In genomic region chr19:50718255-50719118, GRCh38 we compare ENCODE assay signal across 10 cellular contexts. TPM values are rescaled to one million over a fixed set of nuclear protein-coding genes. Genes with fewer than 3 reads are reported as not detected.
DNase-seq lines count a peak whose midpoint lies in the region; ATAC-seq and TF ChIP-seq lines count a peak whose summit lies in the region.
"Had no signal": no experiment of that assay in that cellular context is flagged by ENCODE, and none has a peak within 500 bp of the region (broad histone marks: within the 10 kb centered on the region; RNA-seq: fewer than 3 reads in every experiment).

No MANE protein-coding gene starts in this region.

- H3K36me3 ChIP-seq in iPS-15b (ENCODE audit: control insufficient read depth, insufficient read depth, low read length), result no peaks in the 10 kb centered on the region
- no peaks in the 10 kb centered on the region for H3K36me3 ChIP-seq in suprapubic skin

- WGBS in suprapubic skin, result 0% methylated on average over 16 of the region's 74 CpGs

- CTCF ChIA-PET in activated CD4-positive, alpha-beta T cell treated with anti-CD3 and anti-CD28 coated beads for 36 hours (lab: Charles Lee), result interaction anchor here (0.6 kb wide), 1 partner anchor 65 kb away, joined by 3 read pairs; no protein-coding TSS in a partner anchor

- H3K9me3 ChIP-seq in iPS-15b (ENCODE audit: control insufficient read depth, insufficient read depth, low read length) (no peaks in the 10 kb centered on the region), suprapubic skin (no peaks in the 10 kb centered on the region)

- POLR2A ChIA-PET in activated CD4-positive, alpha-beta T cell treated with anti-CD3 and anti-CD28 coated beads for 36 hours (lab: Charles Lee), result no interaction called here

- intact Hi-C loops in activated CD4-positive, alpha-beta T cell treated with anti-CD3 and anti-CD28 coated beads for 36 hours (cut with DNase I, micrococcal nuclease), result no loop called here

- H3K27me3 ChIP-seq in iPS-15b (ENCODE audit: control insufficient read depth, insufficient read depth, low read length) (peaks cover 62% of the 10 kb centered on the region), suprapubic skin (peaks cover 55% of the 10 kb centered on the region)

- peaks cover 2% of the 10 kb centered on the region for H3K4me1 Mint-ChIP-seq in activated CD4-positive, alpha-beta T cell treated with anti-CD3 and anti-CD28 coated beads for 36 hours
- H3K4me1 Mint-ChIP-seq in activated naive CD8-positive, alpha-beta T cell treated with anti-CD3 and anti-CD28 coated beads for 36 hours, result peaks cover 20% of the 10 kb centered on the region

- H3K4me3 Mint-ChIP-seq in activated CD4-positive, alpha-beta T cell treated with anti-CD3 and anti-CD28 coated beads for 36 hours, result no peak overlapping the region
- H3K4me3 Mint-ChIP-seq in activated naive CD8-positive, alpha-beta T cell treated with anti-CD3 and anti-CD28 coated beads for 36 hours, result peak overlapping the region; percentile 65

- peaks cover 53% of the 10 kb centered on the region for H3K27me3 Mint-ChIP-seq in activated CD4-positive, alpha-beta T cell treated with anti-CD3 and anti-CD28 coated beads for 36 hours
- peaks cover 36% of the 10 kb centered on the region for H3K27me3 Mint-ChIP-seq in activated naive CD8-positive, alpha-beta T cell treated with anti-CD3 and anti-CD28 coated beads for 36 hours

- no peak for ATAC-seq in activated CD4-positive, alpha-beta T cell treated with anti-CD3 and anti-CD28 coated beads for 36 hours
- ATAC-seq in HG03460 (IDR thresholded peaks at IDR 0.05; ENCODE audit: unreplicated experiment), result no peak
- no peak for ATAC-seq in HG03159 (IDR thresholded peaks at IDR 0.05; ENCODE audit: unreplicated experiment)
- ATAC-seq: HepG2 had no signal

- H3K4me3 ChIP-seq in iPS-15b (ENCODE audit: low read depth, low read length), result peak overlapping the region; percentile 50
- peak overlapping the region; percentile 51 for H3K4me3 ChIP-seq in suprapubic skin

- DNase-seq in activated CD4-positive, alpha-beta T cell treated with anti-CD3 and anti-CD28 coated beads for 36 hours, result peak; percentile 41
- DNase-seq in activated CD4-positive, alpha-beta T cell treated with anti-CD3 and anti-CD28 coated beads, Interleukin-2, amount 50 U/mL, for 1 hour, result no peak
- no peak for DNase-seq in activated naive CD8-positive, alpha-beta T cell treated with anti-CD3 and anti-CD28 coated beads for 36 hours
- no peak for DNase-seq in suprapubic skin (ENCODE audit: low spot score in 2 of 2)
- no peak for DNase-seq in activated CD8-positive, alpha-beta memory T cell treated with anti-CD3 and anti-CD28 coated beads, Interleukin-2, amount 50 U/mL, for 48 hours
- DNase-seq: SIG-M5 had no signal

- H3K9me3 Mint-ChIP-seq in activated CD4-positive, alpha-beta T cell treated with anti-CD3 and anti-CD28 coated beads for 36 hours (ENCODE audit: low read depth), result no peaks in the 10 kb centered on the region
- H3K9me3 Mint-ChIP-seq in activated naive CD8-positive, alpha-beta T cell treated with anti-CD3 and anti-CD28 coated beads for 36 hours, result no peaks in the 10 kb centered on the region

- no peaks in the 10 kb centered on the region for H3K36me3 Mint-ChIP-seq in activated CD4-positive, alpha-beta T cell treated with anti-CD3 and anti-CD28 coated beads for 36 hours (ENCODE audit: low read depth)
- H3K36me3 Mint-ChIP-seq in activated naive CD8-positive, alpha-beta T cell treated with anti-CD3 and anti-CD28 coated beads for 36 hours, result no peaks in the 10 kb centered on the region

- no peak overlapping the region for H3K27ac ChIP-seq in suprapubic skin

- no peak overlapping the region for H3K27ac Mint-ChIP-seq in activated CD4-positive, alpha-beta T cell treated with anti-CD3 and anti-CD28 coated beads for 36 hours
- H3K27ac Mint-ChIP-seq in activated naive CD8-positive, alpha-beta T cell treated with anti-CD3 and anti-CD28 coated beads for 36 hours, result no peak overlapping the region

- H3K9ac ChIP-seq in iPS-15b (ENCODE audit: low read depth, low read length), result no peak overlapping the region

- TF ChIP-seq EP300 in suprapubic skin (IDR thresholded peaks at IDR 0.05), result no peak

- H3K4me1 ChIP-seq in iPS-15b (ENCODE audit: control insufficient read depth, insufficient read depth, low read length) (peaks cover 5% of the 10 kb centered on the region), suprapubic skin (peaks cover 35% of the 10 kb centered on the region)

- no peak for TF ChIP-seq CTCF in suprapubic skin (IDR thresholded peaks at IDR 0.05)

- TF ChIP-seq POLR2A in suprapubic skin (IDR thresholded peaks at IDR 0.05), result no peak

RNA-seq across cellular contexts. Expression of gene SHANK1, which starts 1.1 kb away (rescaled TPM):
- not detected for total RNA-seq in activated CD4-positive, alpha-beta T cell treated with anti-CD3 and anti-CD28 coated beads for 36 hours
- total RNA-seq in activated naive CD8-positive, alpha-beta T cell treated with anti-CD3 and anti-CD28 coated beads for 36 hours, result under 1 TPM; 0.04 to 0.12 TPM
- total RNA-seq in suprapubic skin, result 1 to 10 TPM in 1 of 4 donors, under 1 TPM in 1, not detected in 2; 0.42 to 6.6 TPM
- total RNA-seq: HepG2 had no signal

RNA-seq across cellular contexts. Expression of gene CLEC11A, which starts 4.7 kb away (rescaled TPM):
- total RNA-seq in activated CD4-positive, alpha-beta T cell treated with anti-CD3 and anti-CD28 coated beads for 36 hours, result 1 to 10 TPM in 1 of 2 experiments, under 1 TPM in 1; 0.64 to 1.0 TPM
- 1 to 10 TPM; 2.2 to 3.1 TPM for total RNA-seq in activated naive CD8-positive, alpha-beta T cell treated with anti-CD3 and anti-CD28 coated beads for 36 hours
- 10 to 100 TPM in 1 of 4 donors, 1 to 10 TPM in 3; 5.8 to 14.1 (median 7.7) TPM for total RNA-seq in suprapubic skin
- total RNA-seq: HepG2 had no signal

RNA-seq across cellular contexts. Expression of gene GPR32, which starts 51.8 kb away (rescaled TPM):
- not detected for total RNA-seq in activated CD4-positive, alpha-beta T cell treated with anti-CD3 and anti-CD28 coated beads for 36 hours
- total RNA-seq in activated naive CD8-positive, alpha-beta T cell treated with anti-CD3 and anti-CD28 coated beads for 36 hours, result not detected
- total RNA-seq in suprapubic skin, result not detected
- total RNA-seq: HepG2 had no signal
